ENCODE assay signal across 8 cellular contexts in genomic region chr15:82046668-82047492, GRCh38. TPM values are rescaled to one million over a fixed set of nuclear protein-coding genes. Genes with fewer than 3 reads are reported as not detected.
A peak's percentile ranks its signal among the peaks of the same experiment; 100 is the strongest.
DNase-seq lines count a peak whose midpoint lies in the region; ATAC-seq and TF ChIP-seq lines count a peak whose summit lies in the region.

No MANE protein-coding gene starts in this region.

- H3K4me1 ChIP-seq in iPS-20b (ENCODE audit: insufficient read depth, low read length) (peaks cover 5% of the 10 kb centered on the region; the same call in 1 of the 2 replicates), skeletal muscle tissue (ENCODE audit: control insufficient read depth in 3 of 3, insufficient read depth in 3 of 3, low read length in 3 of 3) (peaks cover 17 to 26% (median 20%) of the 10 kb centered on the region in 3 donors)

- H3K27ac ChIP-seq in brain microvascular endothelial cell: peak overlapping the region; percentile 88
- H3K27ac ChIP-seq in iPS-20b (ENCODE audit: low read length): peak overlapping the region; percentile 45
- H3K27ac ChIP-seq in skeletal muscle tissue (ENCODE audit: low read depth, low read length): peak overlapping the region; percentile 86

- peaks cover 12% of the 10 kb centered on the region for H3K36me3 ChIP-seq in brain microvascular endothelial cell (replicated peaks)
- H3K36me3 ChIP-seq in iPS-20b (ENCODE audit: insufficient read depth, low read depth, low read length): peaks cover 13% of the 10 kb centered on the region; the same call in 1 of the 2 replicates
- peaks cover 0 to 2% (median 0%) of the 10 kb centered on the region in 3 donors for H3K36me3 ChIP-seq in skeletal muscle tissue (ENCODE audit: control insufficient read depth in 3 of 3, insufficient read depth in 3 of 3, low read length in 3 of 3)

- in situ Hi-C loops in brain microvascular endothelial cell (cut with HindIII; ENCODE audit: low pct_ligation_motif_present, low sequenced_read_pairs): no loop called here

- H3K9me3 ChIP-seq in iPS-20b (ENCODE audit: insufficient read depth, low read depth, low read length) (no peaks in the 10 kb centered on the region), skeletal muscle tissue (ENCODE audit: control insufficient read depth in 3 of 3, low read length in 3 of 3) (no peaks in the 10 kb centered on the region)

- peak; percentile 67 for ATAC-seq in HG02981 (IDR thresholded peaks at IDR 0.05; ENCODE audit: unreplicated experiment)

- H3K4me3 ChIP-seq in brain microvascular endothelial cell (ENCODE audit: low read depth, low read length) (peak overlapping the region; percentile 83), iPS-20b (ENCODE audit: low read length) (peak overlapping the region; percentile 83), skeletal muscle tissue (ENCODE audit: low read length in 3 of 3) (peak overlapping the region; percentile 74 to 88 (median 87))

- H3K9ac ChIP-seq in iPS-20b (ENCODE audit: low read depth, low read length) (peak overlapping the region; percentile 92), skeletal muscle tissue (ENCODE audit: low read depth in 1 of 3, low read length in 3 of 3) (peak overlapping the region; percentile 84 to 90 (median 87))

- H3K27me3 ChIP-seq in brain microvascular endothelial cell (replicated peaks): no peaks in the 10 kb centered on the region
- H3K27me3 ChIP-seq in iPS-20b (ENCODE audit: insufficient read depth, low read length): peaks cover 50% of the 10 kb centered on the region
- H3K27me3 ChIP-seq in skeletal muscle tissue (ENCODE audit: control insufficient read depth in 3 of 3, insufficient read depth in 3 of 3, low read length in 3 of 3): peaks cover 0 to 8% (median 4%) of the 10 kb centered on the region in 3 donors

- TF ChIP-seq CTCF in brain microvascular endothelial cell (IDR thresholded peaks at IDR 0.05; ENCODE audit: low read depth, low read length, missing control alignments): peak; percentile 74

- DNase-seq in NCI-H2029 (lab: John Stamatoyannopoulos, UW) (peak; percentile 74), NCI-H2029 treated with DMSO at 0.1 percent for 48 hours (lab: John Stamatoyannopoulos, UW) (no peak), NCI-H2081 (lab: John Stamatoyannopoulos, UW) (peak; percentile 94), UCSD-AML1 (lab: John Stamatoyannopoulos, UW; ENCODE audit: unreplicated experiment) (peak; percentile 98), brain microvascular endothelial cell (peak; percentile 84)

RNA-seq across cellular contexts. Expression of gene MEX3B, which starts 1.1 kb away (rescaled TPM):
- total RNA-seq in skeletal muscle tissue: 11.0 TPM
